In the genomic region with DNA sequence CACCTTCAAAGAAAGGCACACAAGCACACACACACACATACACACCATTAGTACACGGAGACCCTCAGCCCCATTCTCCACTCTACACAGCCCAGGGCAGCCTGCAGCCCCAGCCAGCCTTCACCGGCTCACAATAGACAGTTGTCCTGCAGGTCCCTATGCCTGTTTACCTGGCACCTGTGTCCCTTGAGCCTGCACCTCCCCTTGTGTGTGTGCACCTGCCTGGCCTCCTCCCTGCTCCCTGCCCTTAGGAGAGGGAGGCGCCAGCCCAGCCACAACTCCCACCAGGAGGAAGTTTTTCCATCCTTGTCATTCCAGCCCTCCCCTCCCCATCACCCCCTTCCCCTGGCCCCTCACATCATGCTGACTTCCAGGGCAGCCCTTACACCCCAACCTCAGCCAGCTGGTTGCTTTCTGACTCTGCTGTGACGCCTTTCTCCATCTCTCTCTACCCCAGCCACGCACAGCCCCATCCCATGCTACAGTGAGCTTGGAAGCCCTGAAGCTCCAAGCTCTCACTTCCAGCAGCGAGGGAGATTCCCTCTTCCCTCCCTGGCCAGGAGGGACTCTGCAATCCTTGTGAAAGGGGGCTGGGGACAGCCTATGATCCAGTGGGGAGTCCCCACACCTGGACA, we compare ENCODE assay signal across 8 cellular contexts. TPM values are rescaled to one million over a fixed set of nuclear protein-coding genes. Genes with fewer than 3 reads are reported as not detected.
DNase-seq lines count a peak whose midpoint lies in the region; ATAC-seq, FAIRE-seq and TF ChIP-seq lines count a peak whose summit lies in the region.

No MANE protein-coding gene starts in this region.

- H3K4me3 ChIP-seq in kidney (ENCODE audit: low read length in 2 of 2) = peak overlapping the region; percentile 2 to 90
- peak overlapping the region; percentile 91 for H3K4me3 ChIP-seq in thoracic aorta
- peak overlapping the region in 1 of 4 donors; percentile 88 for H3K4me3 ChIP-seq in pancreas
- no peak overlapping the region for H3K4me3 ChIP-seq in BE2C (ENCODE audit: low read depth, low read length)

- no peaks in the 10 kb centered on the region for H3K27me3 ChIP-seq in thoracic aorta (replicated peaks; ENCODE audit: insufficient read depth)
- H3K27me3 ChIP-seq in pancreas = no peaks in the 10 kb centered on the region
- H3K27me3 ChIP-seq in BE2C = peaks cover 6% of the 10 kb centered on the region; the same call in 1 of the 2 replicates

- DNase-seq in activated CD4-positive, alpha-beta T cell treated with anti-CD3 and anti-CD28 coated beads, Interleukin-2, amount 10 ng/mL, durations not matched to agents 7 days and 5 days = no peak
- DNase-seq in activated CD4-positive, alpha-beta T cell treated with anti-CD3 and anti-CD28 coated beads, Interleukin-2, amount 50 U/mL, for 4 hours = no peak
- peak; percentile 60 for DNase-seq in activated CD4-positive, alpha-beta memory T cell treated with anti-CD3 and anti-CD28 coated beads for 36 hours
- DNase-seq in kidney = no peak
- no peak for DNase-seq in thoracic aorta (ENCODE audit: low spot score)
- no peak for DNase-seq in pancreas
- DNase-seq in BE2C = no peak

- H3K9me3 Mint-ChIP-seq in activated CD4-positive, alpha-beta T cell treated with anti-CD3 and anti-CD28 coated beads, Interleukin-2, amount 10 ng/mL, durations not matched to agents 7 days and 5 days = no peaks in the 10 kb centered on the region
- no peaks in the 10 kb centered on the region for H3K9me3 Mint-ChIP-seq in activated CD4-positive, alpha-beta memory T cell treated with anti-CD3 and anti-CD28 coated beads for 36 hours

- H3K9ac ChIP-seq in kidney (ENCODE audit: low read length in 2 of 2) = peak overlapping the region in 1 of 2 donors; percentile 93

- H3K4me1 ChIP-seq in kidney (ENCODE audit: control insufficient read depth in 1 of 2, insufficient read depth in 1 of 2, low read depth in 1 of 2, low read length in 2 of 2) = peaks cover 34 to 59% of the 10 kb centered on the region in 2 donors
- H3K4me1 ChIP-seq in thoracic aorta (ENCODE audit: control insufficient read depth in 1 of 2, low read depth in 2 of 2) = peaks cover 50 to 66% of the 10 kb centered on the region in 2 donors
- H3K4me1 ChIP-seq in pancreas = peaks cover 2 to 41% (median 13%) of the 10 kb centered on the region in 3 donors
- H3K4me1 ChIP-seq in BE2C = peaks cover 14% of the 10 kb centered on the region

- no peak for FAIRE-seq in kidney (lab: Jason Lieb, UNC)
- FAIRE-seq in pancreas (lab: Jason Lieb, UNC) = no peak

- H3K27ac Mint-ChIP-seq in activated CD4-positive, alpha-beta T cell treated with anti-CD3 and anti-CD28 coated beads, Interleukin-2, amount 10 ng/mL, durations not matched to agents 7 days and 5 days = peak overlapping the region; percentile 80
- peak overlapping the region; percentile 83 for H3K27ac Mint-ChIP-seq in activated CD4-positive, alpha-beta memory T cell treated with anti-CD3 and anti-CD28 coated beads for 36 hours

- H3K27me3 Mint-ChIP-seq in activated CD4-positive, alpha-beta T cell treated with anti-CD3 and anti-CD28 coated beads, Interleukin-2, amount 10 ng/mL, durations not matched to agents 7 days and 5 days = no peaks in the 10 kb centered on the region
- H3K27me3 Mint-ChIP-seq in activated CD4-positive, alpha-beta memory T cell treated with anti-CD3 and anti-CD28 coated beads for 36 hours = no peaks in the 10 kb centered on the region

- no peaks in the 10 kb centered on the region for H3K9me3 ChIP-seq in kidney (ENCODE audit: control insufficient read depth in 1 of 2, low read length in 2 of 2)
- no peaks in the 10 kb centered on the region for H3K9me3 ChIP-seq in thoracic aorta
- H3K9me3 ChIP-seq in pancreas = no peaks in the 10 kb centered on the region
- H3K9me3 ChIP-seq in BE2C = no peaks in the 10 kb centered on the region

- CTCF ChIA-PET in activated CD4-positive, alpha-beta T cell treated with anti-CD3 and anti-CD28 coated beads, Interleukin-2, amount 10 ng/mL, durations not matched to agents 7 days and 5 days (lab: Charles Lee) = interaction anchor here (0.6 to 10.0 kb wide), 33 partner anchors 10 to 1328 kb away, joined by 3 to 83 read pairs (median 4); a partner anchor contains a TSS
- CTCF ChIA-PET in activated CD4-positive, alpha-beta memory T cell treated with anti-CD3 and anti-CD28 coated beads for 36 hours (lab: Charles Lee) = interaction anchor here (0.7 to 14.6 kb wide), 38 partner anchors 8 to 212 kb away, joined by 3 to 272 read pairs (median 4); a partner anchor contains a TSS

- ATAC-seq in thoracic aorta (ENCODE audit: insufficient number of reproducible peaks, low FRiP score, low read depth) (no peak), GM18520 (IDR thresholded peaks at IDR 0.05; ENCODE audit: unreplicated experiment) (no peak), pancreas (no peak)

- peak overlapping the region; percentile 98 for H3K4me3 Mint-ChIP-seq in activated CD4-positive, alpha-beta T cell treated with anti-CD3 and anti-CD28 coated beads, Interleukin-2, amount 10 ng/mL, durations not matched to agents 7 days and 5 days
- peak overlapping the region; percentile 93 for H3K4me3 Mint-ChIP-seq in activated CD4-positive, alpha-beta memory T cell treated with anti-CD3 and anti-CD28 coated beads for 36 hours

- peak overlapping the region; percentile 97 to 99 for H3K27ac ChIP-seq in kidney (ENCODE audit: low read depth in 2 of 2, low read length in 2 of 2)
- peak overlapping the region; percentile 98 for H3K27ac ChIP-seq in thoracic aorta
- peak overlapping the region in 2 of 4 donors; percentile 47 to 55 for H3K27ac ChIP-seq in pancreas

- TF ChIP-seq CTCF in kidney (IDR thresholded peaks at IDR 0.05; ENCODE audit: borderline replicate concordance, extremely low read depth, insufficient read depth) = no peak
- TF ChIP-seq CTCF in thoracic aorta (IDR thresholded peaks at IDR 0.05) = no peak
- no peak for TF ChIP-seq CTCF in pancreas (IDR thresholded peaks at IDR 0.05)
- TF ChIP-seq CTCF in BE2C (IDR thresholded peaks at IDR 0.05; ENCODE audit: low read depth, low read length) = no peak

- POLR2A ChIA-PET in activated CD4-positive, alpha-beta T cell treated with anti-CD3 and anti-CD28 coated beads, Interleukin-2, amount 10 ng/mL, durations not matched to agents 7 days and 5 days (lab: Charles Lee) = interaction anchor here (1.2 kb wide), 1 partner anchor 15 kb away, joined by 5 read pairs; no protein-coding TSS in a partner anchor
- POLR2A ChIA-PET in activated CD4-positive, alpha-beta memory T cell treated with anti-CD3 and anti-CD28 coated beads for 36 hours (lab: Charles Lee) = interaction anchor here (1.4 to 9.6 kb wide), 8 partner anchors 13 to 299 kb away, joined by 3 to 188 read pairs (median 7); a partner anchor contains a TSS

- peaks cover 6% of the 10 kb centered on the region for H3K36me3 Mint-ChIP-seq in activated CD4-positive, alpha-beta T cell treated with anti-CD3 and anti-CD28 coated beads, Interleukin-2, amount 10 ng/mL, durations not matched to agents 7 days and 5 days (ENCODE audit: low read depth)
- no peaks in the 10 kb centered on the region for H3K36me3 Mint-ChIP-seq in activated CD4-positive, alpha-beta memory T cell treated with anti-CD3 and anti-CD28 coated beads for 36 hours

- H3K36me3 ChIP-seq in kidney (ENCODE audit: control insufficient read depth in 1 of 2, insufficient read depth in 2 of 2, low read length in 2 of 2) (no peaks in the 10 kb centered on the region), thoracic aorta (no peaks in the 10 kb centered on the region), pancreas (no peaks in the 10 kb centered on the region), BE2C (no peaks in the 10 kb centered on the region)

- intact Hi-C loops in activated CD4-positive, alpha-beta memory T cell treated with anti-CD3 and anti-CD28 coated beads for 36 hours (cut with micrococcal nuclease) = loop anchor here (5.0 kb wide), 1 partner anchor 45 kb away; no protein-coding TSS in a partner anchor
- intact Hi-C loops in kidney (cut with DNase I) = loop anchor here (10.0 kb wide), 1 partner anchor 117 kb away; no protein-coding TSS in a partner anchor
- intact Hi-C loops in pancreas (cut with DNase I) = no loop called here

- H3K4me1 Mint-ChIP-seq in activated CD4-positive, alpha-beta T cell treated with anti-CD3 and anti-CD28 coated beads, Interleukin-2, amount 10 ng/mL, durations not matched to agents 7 days and 5 days = peaks cover 71% of the 10 kb centered on the region
- peaks cover 70% of the 10 kb centered on the region for H3K4me1 Mint-ChIP-seq in activated CD4-positive, alpha-beta memory T cell treated with anti-CD3 and anti-CD28 coated beads for 36 hours (ENCODE audit: low read depth)

- WGBS in pancreas, 2 donors = 64 to 66% methylated on average over 6 of the region's 6 CpGs

RNA-seq across cellular contexts. Expression of a gene that starts 4.4 kb away (rescaled TPM):
- 100 to 1,000 TPM; 206 to 237 TPM for total RNA-seq in activated CD4-positive, alpha-beta T cell treated with anti-CD3 and anti-CD28 coated beads, Interleukin-2, amount 10 ng/mL, durations not matched to agents 7 days and 5 days
- 10 to 100 TPM; 83.7 to 85.2 TPM for total RNA-seq in activated CD4-positive, alpha-beta memory T cell treated with anti-CD3 and anti-CD28 coated beads for 36 hours
- 700 TPM for total RNA-seq in kidney
- polyA plus RNA-seq in kidney (ENCODE audit: insufficient read depth, low read depth, low replicate concordance) = 36.6 TPM
- total RNA-seq in thoracic aorta = 1,000 to 10,000 TPM; 1,009 to 1,046 TPM
- 100 to 1,000 TPM in 1 of 6 donors, 10 to 100 TPM in 5; 53.2 to 163 (median 77.2) TPM for total RNA-seq in pancreas
- 10 to 100 TPM; 18.7 to 32.5 TPM for polyA plus RNA-seq in pancreas
- polyA plus RNA-seq in BE2C (2012; ENCODE audit: insufficient read depth, insufficient read length, low read depth) = 7.4 TPM

RNA-seq across cellular contexts. Expression of a gene that starts 31.5 kb away (rescaled TPM):
- total RNA-seq in activated CD4-positive, alpha-beta T cell treated with anti-CD3 and anti-CD28 coated beads, Interleukin-2, amount 10 ng/mL, durations not matched to agents 7 days and 5 days = 1,000 to 10,000 TPM; 1,239 to 1,470 TPM
- total RNA-seq in activated CD4-positive, alpha-beta memory T cell treated with anti-CD3 and anti-CD28 coated beads for 36 hours = 1,000 to 10,000 TPM; 1,956 to 1,989 TPM
- total RNA-seq in kidney (1,136 TPM), thoracic aorta (100 to 1,000 TPM; 719 to 780 TPM), pancreas (1,000 to 10,000 TPM in 4 of 6 donors, 100 to 1,000 TPM in 2; 723 to 1,171 (median 1,053) TPM)
- polyA plus RNA-seq in kidney (ENCODE audit: insufficient read depth, low read depth, low replicate concordance) (1,809 TPM), pancreas (100 to 1,000 TPM; 630 to 745 TPM)
- 578 TPM for polyA plus RNA-seq in BE2C (2012; ENCODE audit: insufficient read depth, insufficient read length, low read depth)

RNA-seq across cellular contexts. Expression of a gene that starts 49.1 kb away (rescaled TPM):
- 10 to 100 TPM; 24.1 to 26.0 TPM for total RNA-seq in activated CD4-positive, alpha-beta T cell treated with anti-CD3 and anti-CD28 coated beads, Interleukin-2, amount 10 ng/mL, durations not matched to agents 7 days and 5 days
- total RNA-seq in activated CD4-positive, alpha-beta memory T cell treated with anti-CD3 and anti-CD28 coated beads for 36 hours = 10 to 100 TPM; 32.7 to 34.2 TPM
- total RNA-seq in kidney (29.5 TPM), thoracic aorta (10 to 100 TPM in 1 of 2 donors, 1 to 10 TPM in 1; 9.5 to 12.5 TPM), pancreas (10 to 100 TPM; 12.0 to 20.3 (median 14.6) TPM)
- polyA plus RNA-seq in kidney (ENCODE audit: insufficient read depth, low read depth, low replicate concordance) (18.7 TPM), pancreas (10 to 100 TPM; 24.6 to 33.4 TPM)
- 61.8 TPM for polyA plus RNA-seq in BE2C (2012; ENCODE audit: insufficient read depth, insufficient read length, low read depth)

RNA-seq across cellular contexts. Expression of a gene that starts 59.4 kb away (rescaled TPM):
- 100 to 1,000 TPM; 270 to 299 TPM for total RNA-seq in activated CD4-positive, alpha-beta T cell treated with anti-CD3 and anti-CD28 coated beads, Interleukin-2, amount 10 ng/mL, durations not matched to agents 7 days and 5 days
- total RNA-seq in activated CD4-positive, alpha-beta memory T cell treated with anti-CD3 and anti-CD28 coated beads for 36 hours = 100 to 1,000 TPM; 166 to 167 TPM
- 71.8 TPM for total RNA-seq in kidney
- polyA plus RNA-seq in kidney (ENCODE audit: insufficient read depth, low read depth, low replicate concordance) = 34.4 TPM
- 100 to 1,000 TPM in 1 of 2 donors, 10 to 100 TPM in 1; 55.9 to 124 TPM for total RNA-seq in thoracic aorta
- total RNA-seq in pancreas = 10 to 100 TPM; 14.7 to 35.6 (median 23.0) TPM
- 10 to 100 TPM; 28.7 to 42.3 TPM for polyA plus RNA-seq in pancreas
- 83.3 TPM for polyA plus RNA-seq in BE2C (2012; ENCODE audit: insufficient read depth, insufficient read length, low read depth)

Comparison
In these comparisons a context has a peak if more than half of its experiments do, and no peak if none do; other contexts are left out.
1. intact Hi-C loops: an anchor here in activated CD4-positive, alpha-beta memory T cell treated with anti-CD3 and anti-CD28 coated beads for 36 hours (5.0 kb wide) and kidney (10.0 kb wide); none called in pancreas.